ENCODE assay signal across 8 cellular contexts in the genomic region with DNA sequence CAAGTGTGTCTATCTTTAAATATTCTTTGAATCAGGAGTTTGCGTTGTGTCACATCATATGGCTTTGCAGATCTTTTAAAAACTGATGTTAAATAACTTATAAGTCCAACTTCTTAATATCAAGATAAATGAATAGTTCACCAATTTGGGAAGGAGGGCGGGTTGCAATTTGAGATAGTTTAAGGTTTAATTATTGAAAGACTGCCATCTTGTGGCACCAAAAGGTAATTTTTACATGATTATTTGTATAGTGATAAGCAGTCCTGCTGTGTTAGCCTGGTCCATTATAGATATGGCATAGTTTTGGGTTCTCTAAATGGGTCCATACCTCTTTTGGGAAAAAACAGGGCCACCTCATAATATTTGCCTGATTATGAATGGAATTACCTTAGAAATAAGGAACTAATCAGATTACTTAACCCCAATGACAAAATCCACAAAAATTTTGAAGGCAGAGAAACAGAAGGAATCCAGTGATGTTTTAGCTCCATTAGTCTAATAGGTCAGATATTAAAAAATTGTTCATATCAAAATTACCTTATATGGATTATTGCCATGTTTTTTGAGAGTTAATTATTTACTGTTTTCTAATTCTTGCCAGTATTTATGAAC.
DNase-seq lines count a peak whose midpoint lies in the region; ATAC-seq and TF ChIP-seq lines count a peak whose summit lies in the region.

No MANE protein-coding gene starts in this region.

- peak; percentile 60 for ATAC-seq in HG02588 (IDR thresholded peaks at IDR 0.05; ENCODE audit: unreplicated experiment)
- no peak for ATAC-seq in thoracic aorta (ENCODE audit: insufficient number of reproducible peaks, low FRiP score, low read depth)

- H3K27me3 ChIP-seq in thoracic aorta (replicated peaks; ENCODE audit: insufficient read depth) = no peaks in the 10 kb centered on the region

- H3K4me1 Mint-ChIP-seq in activated naive CD4-positive, alpha-beta T cell treated with anti-CD3 and anti-CD28 coated beads for 36 hours (ENCODE audit: low read depth) = no peaks in the 10 kb centered on the region

- TF ChIP-seq CTCF in astrocyte of the spinal cord (IDR thresholded peaks at IDR 0.05; ENCODE audit: low read depth, low read length) (peak; percentile 33), thoracic aorta (IDR thresholded peaks at IDR 0.05) (peak; percentile 53)

- peak; percentile 61 to 68 for DNase-seq in NCI-H2081 (lab: John Stamatoyannopoulos, UW)
- no peak for DNase-seq in NCI-H2081 treated with DMSO at 0.1 percent for 48 hours (lab: John Stamatoyannopoulos, UW)
- peak; percentile 29 for DNase-seq in NCI-H226
- peak; percentile 70 for DNase-seq in astrocyte of the spinal cord (ENCODE audit: low read depth, low spot score)
- DNase-seq in iPS-NIHi7 (ENCODE audit: extremely low spot score) = peak; percentile 32
- DNase-seq in thoracic aorta (ENCODE audit: low spot score) = no peak
- no peak for DNase-seq in activated naive CD4-positive, alpha-beta T cell treated with anti-CD3 and anti-CD28 coated beads for 36 hours

- H3K9me3 ChIP-seq in thoracic aorta = no peaks in the 10 kb centered on the region

- H3K27ac Mint-ChIP-seq in activated naive CD4-positive, alpha-beta T cell treated with anti-CD3 and anti-CD28 coated beads for 36 hours = no peak overlapping the region

- in situ Hi-C loops in astrocyte of the spinal cord (cut with HindIII; ENCODE audit: low sequenced_read_pairs) = no loop called here

- no peak overlapping the region for H3K27ac ChIP-seq in thoracic aorta

- no peak overlapping the region for H3K4me3 Mint-ChIP-seq in activated naive CD4-positive, alpha-beta T cell treated with anti-CD3 and anti-CD28 coated beads for 36 hours

- H3K36me3 Mint-ChIP-seq in activated naive CD4-positive, alpha-beta T cell treated with anti-CD3 and anti-CD28 coated beads for 36 hours (ENCODE audit: low read depth) = no peaks in the 10 kb centered on the region

- CTCF ChIA-PET in activated naive CD4-positive, alpha-beta T cell treated with anti-CD3 and anti-CD28 coated beads for 36 hours (lab: Charles Lee) = interaction anchor here (0.6 to 1.2 kb wide), 5 partner anchors 79 to 1128 kb away, joined by 3 to 5 read pairs (median 3); no protein-coding TSS in a partner anchor

- H3K4me3 ChIP-seq in astrocyte of the spinal cord (ENCODE audit: low read depth, low read length) (no peak overlapping the region), thoracic aorta (no peak overlapping the region)

- intact Hi-C loops in activated naive CD4-positive, alpha-beta T cell treated with anti-CD3 and anti-CD28 coated beads for 36 hours (cut with micrococcal nuclease) = loop anchor here (1.0 to 5.0 kb wide), 3 partner anchors 1231 to 1425 kb away; no protein-coding TSS in a partner anchor

- H3K9me3 Mint-ChIP-seq in activated naive CD4-positive, alpha-beta T cell treated with anti-CD3 and anti-CD28 coated beads for 36 hours = no peaks in the 10 kb centered on the region

- H3K4me1 ChIP-seq in thoracic aorta (ENCODE audit: control insufficient read depth in 1 of 2, low read depth in 2 of 2) = no peaks in the 10 kb centered on the region

- peaks cover 19% of the 10 kb centered on the region for H3K27me3 Mint-ChIP-seq in activated naive CD4-positive, alpha-beta T cell treated with anti-CD3 and anti-CD28 coated beads for 36 hours (ENCODE audit: low read depth)

- H3K36me3 ChIP-seq in thoracic aorta = no peaks in the 10 kb centered on the region

Comparison
In these comparisons a context has a peak if more than half of its experiments do, and no peak if none do; other contexts are left out.
1. DNase-seq: peak in NCI-H2081 (2 of 2), NCI-H226 (single experiment), astrocyte of the spinal cord (single experiment) and iPS-NIHi7 (single experiment); none in NCI-H2081 treated with DMSO at 0.1 percent for 48 hours (single experiment), thoracic aorta (single experiment) and activated naive CD4-positive, alpha-beta T cell treated with anti-CD3 and anti-CD28 coated beads for 36 hours (single experiment).